ENCODE assay signal across 5 cellular contexts in the genomic region with DNA sequence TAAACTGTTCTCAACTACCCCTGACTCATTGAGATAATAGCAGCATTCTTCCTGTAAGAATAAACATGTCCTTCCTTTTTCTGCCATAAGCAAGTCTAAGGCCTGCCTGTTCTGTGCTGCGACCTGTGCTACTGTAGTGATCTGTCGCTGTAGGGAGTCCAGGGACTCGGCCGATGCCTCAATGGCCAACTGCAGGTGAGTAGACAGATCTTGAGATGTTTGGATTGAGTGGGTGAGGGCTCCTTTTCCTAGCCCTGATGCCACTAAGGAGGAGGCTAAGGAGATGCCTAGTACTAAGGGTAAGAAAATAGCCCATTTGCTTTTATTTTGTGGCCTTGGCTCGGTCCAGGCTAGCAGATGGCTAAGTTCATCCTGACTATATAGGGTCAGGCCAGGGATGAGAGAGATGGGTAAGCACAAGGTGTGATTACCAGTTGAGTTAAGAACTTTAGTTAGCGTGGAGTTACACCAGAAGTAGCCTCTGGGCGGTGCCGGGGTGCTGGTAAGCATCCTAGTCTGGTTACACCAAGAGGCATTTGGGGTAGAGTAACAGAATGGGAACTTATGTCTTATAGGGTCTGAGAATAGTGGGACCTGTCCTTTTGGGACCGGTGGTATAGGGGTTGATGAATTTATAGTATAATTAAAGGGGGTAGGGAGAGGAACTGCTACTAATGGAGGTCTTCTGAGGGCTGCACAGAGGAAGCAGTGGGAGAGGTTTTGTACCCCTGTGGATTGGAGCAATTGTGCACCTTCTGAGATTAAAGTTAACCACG.
DNase-seq lines count a peak whose midpoint lies in the region; ATAC-seq, FAIRE-seq and TF ChIP-seq lines count a peak whose summit lies in the region.
"Not testable (repeated sequence)": the region's sequence is repeated elsewhere in the genome, so short reads cannot be mapped to it uniquely, and the experiment has no call there.

No MANE protein-coding gene starts in this region.

- not testable (repeated sequence) for TF ChIP-seq EP300 in K562 (IDR thresholded peaks at IDR 0.05; ENCODE audit: low read length)

- in situ Hi-C loops in K562 (cut with MboI), result not testable (repeated sequence)

- not testable (repeated sequence) for H3K4me3 ChIP-seq in K562; bronchial epithelial cell (ENCODE audit: low read depth, low read length); coronary artery

- POLR2A ChIA-PET in K562 (lab: Yijun Ruan, JAX), result interaction anchor here (0.8 kb wide), 1 partner anchor 1777 kb away, joined by 4 read pairs; no protein-coding TSS in a partner anchor

- intact Hi-C loops in K562 (cut with micrococcal nuclease), result not testable (repeated sequence)

- DNase-seq in NCI-H1930 (lab: John Stamatoyannopoulos, UW) (peak; percentile 45 to 58), RPMI8226 (peak; percentile 62), K562 (ENCODE audit: extremely low read depth in 1 of 4, low spot score in 3 of 4) (peak in 1 of 4 experiments; percentile 68), coronary artery (ENCODE audit: low spot score) (peak; percentile 38)
- DNase-seq in bronchial epithelial cell (ENCODE audit: low read depth), result not testable (repeated sequence)

- H3K79me2 ChIP-seq in K562 (ENCODE audit: control insufficient read depth, insufficient read depth, low read length), result peaks cover 33% of the 10 kb centered on the region

- H3K36me3 ChIP-seq in K562 (ENCODE audit: control insufficient read depth, insufficient read depth, low read length), result peaks cover 38% of the 10 kb centered on the region
- not testable (repeated sequence) for H3K36me3 ChIP-seq in bronchial epithelial cell (ENCODE audit: control insufficient read depth, insufficient read depth, low read length)

- CTCF ChIA-PET in K562 (lab: Yijun Ruan, JAX; ENCODE audit: low intra/inter-chr PET ratio), result not testable (repeated sequence)

- not testable (repeated sequence) for H3K9me1 ChIP-seq in K562 (ENCODE audit: control insufficient read depth, insufficient read depth, low read length)

- not testable (repeated sequence) for H2AFZ ChIP-seq in K562 (ENCODE audit: low read depth, low read length)

- TF ChIP-seq RAD21 in K562 (CRISPR knock-in tag; conservative IDR thresholded peaks at IDR 0.05 in 1 of 2, IDR thresholded peaks at IDR 0.05 in 1 of 2), result not testable (repeated sequence)

- not testable (repeated sequence) for H4K20me1 ChIP-seq in K562 (replicated peaks; ENCODE audit: control insufficient read depth, insufficient read depth, low read length)

- FAIRE-seq in K562 (lab: Jason Lieb, UNC), result not testable (repeated sequence)
- FAIRE-seq in bronchial epithelial cell (lab: Jason Lieb, UNC), result peak; percentile 91

- peak; percentile 5 for ATAC-seq in K562

- TF ChIP-seq POLR2A in K562 (conservative IDR thresholded peaks at IDR 0.05), result peak; percentile 73

- H3K27me3 ChIP-seq in K562 (ENCODE audit: control insufficient read depth in 2 of 2, insufficient read depth in 2 of 2, low read length in 2 of 2); bronchial epithelial cell (ENCODE audit: control insufficient read depth, insufficient read depth, low read length): not testable (repeated sequence)

- WGBS in K562 (ENCODE audit: insufficient coverage, low coverage, missing lambda C conversion rate), result 21% methylated on average over 10 of the region's 10 CpGs

- BruUV-seq in K562 (replicated peaks; lab: Mats Ljungman, UMichigan), result not testable (repeated sequence)

- peak overlapping the region; percentile 83 for H3K4me2 ChIP-seq in K562 (ENCODE audit: insufficient read depth, low read length)

- H3K9ac ChIP-seq in K562 (ENCODE audit: insufficient read depth in 1 of 2, low read depth in 2 of 2, low read length in 2 of 2), result peak overlapping the region; percentile 31 to 92; a peak in 2 of 4 replicates

- peak in 1 of 3 experiments; percentile 5; a peak in 1 of 6 replicates for TF ChIP-seq CTCF in K562 (IDR thresholded peaks at IDR 0.05 in 2 of 3, conservative IDR thresholded peaks at IDR 0.05 in 1 of 3; ENCODE audit: insufficient read depth in 2 of 3, low read depth in 1 of 3, low read length in 3 of 3)
- TF ChIP-seq CTCF in bronchial epithelial cell (IDR thresholded peaks at IDR 0.05; ENCODE audit: insufficient read depth, low read length, severe bottlenecking); coronary artery (IDR thresholded peaks at IDR 0.05): not testable (repeated sequence)

- peaks cover 3 to 23% of the 10 kb centered on the region in 2 experiments; a peak in 4 of 5 replicates for H3K4me1 ChIP-seq in K562 (replicated peaks in 1 of 2; ENCODE audit: control insufficient read depth in 2 of 2, insufficient read depth in 2 of 2, low read length in 2 of 2)

- H3K27ac ChIP-seq in K562 (ENCODE audit: extremely low read depth, low read depth, low read length), result peak overlapping the region; percentile 56
- H3K27ac ChIP-seq in coronary artery, result not testable (repeated sequence)

- not testable (repeated sequence) for H3K9me3 ChIP-seq in K562 (replicated peaks; ENCODE audit: control insufficient read depth, insufficient read depth, low read depth, low read length)

TF ChIP-seq in K562, 482 proteins besides CTCF, POLR2A, EP300 and RAD21 (continues in another document):
- TF ChIP-seq THRAP3 (IDR thresholded peaks at IDR 0.05; ENCODE audit: borderline replicate concordance) (peak; percentile 62; the same call in 1 of the 2 replicates), ZKSCAN1 (IDR thresholded peaks at IDR 0.05; ENCODE audit: low read depth, low read length) (0 out of 2 replicates have a peak, but pooled peaks have one; percentile 21), YY1 (IDR thresholded peaks at IDR 0.05; ENCODE audit: borderline replicate concordance in 1 of 3, control insufficient read depth in 1 of 3, extremely low read depth in 1 of 3, insufficient read depth in 3 of 3, insufficient read length in 1 of 3, insufficient replicate concordance in 2 of 3, low read depth in 1 of 3, low read length in 2 of 3) (peak in 1 of 3 experiments; percentile 5)
- TF ChIP-seq, protein P1, sequence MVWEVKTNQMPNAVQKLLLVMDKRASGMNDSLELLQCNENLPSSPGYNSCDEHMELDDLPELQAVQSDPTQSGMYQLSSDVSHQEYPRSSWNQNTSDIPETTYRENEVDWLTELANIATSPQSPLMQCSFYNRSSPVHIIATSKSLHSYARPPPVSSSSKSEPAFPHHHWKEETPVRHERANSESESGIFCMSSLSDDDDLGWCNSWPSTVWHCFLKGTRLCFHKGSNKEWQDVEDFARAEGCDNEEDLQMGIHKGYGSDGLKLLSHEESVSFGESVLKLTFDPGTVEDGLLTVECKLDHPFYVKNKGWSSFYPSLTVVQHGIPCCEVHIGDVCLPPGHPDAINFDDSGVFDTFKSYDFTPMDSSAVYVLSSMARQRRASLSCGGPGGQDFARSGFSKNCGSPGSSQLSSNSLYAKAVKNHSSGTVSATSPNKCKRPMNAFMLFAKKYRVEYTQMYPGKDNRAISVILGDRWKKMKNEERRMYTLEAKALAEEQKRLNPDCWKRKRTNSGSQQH (CRISPR knock-in tag; IDR thresholded peaks at IDR 0.05), result peak; percentile 80; the same call in 1 of the 2 replicates
- TF ChIP-seq, protein P2, sequence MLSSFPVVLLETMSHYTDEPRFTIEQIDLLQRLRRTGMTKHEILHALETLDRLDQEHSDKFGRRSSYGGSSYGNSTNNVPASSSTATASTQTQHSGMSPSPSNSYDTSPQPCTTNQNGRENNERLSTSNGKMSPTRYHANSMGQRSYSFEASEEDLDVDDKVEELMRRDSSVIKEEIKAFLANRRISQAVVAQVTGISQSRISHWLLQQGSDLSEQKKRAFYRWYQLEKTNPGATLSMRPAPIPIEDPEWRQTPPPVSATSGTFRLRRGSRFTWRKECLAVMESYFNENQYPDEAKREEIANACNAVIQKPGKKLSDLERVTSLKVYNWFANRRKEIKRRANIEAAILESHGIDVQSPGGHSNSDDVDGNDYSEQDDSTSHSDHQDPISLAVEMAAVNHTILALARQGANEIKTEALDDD (IDR thresholded peaks at IDR 0.05), result peak; percentile 97
- TF ChIP-seq, protein P3, sequence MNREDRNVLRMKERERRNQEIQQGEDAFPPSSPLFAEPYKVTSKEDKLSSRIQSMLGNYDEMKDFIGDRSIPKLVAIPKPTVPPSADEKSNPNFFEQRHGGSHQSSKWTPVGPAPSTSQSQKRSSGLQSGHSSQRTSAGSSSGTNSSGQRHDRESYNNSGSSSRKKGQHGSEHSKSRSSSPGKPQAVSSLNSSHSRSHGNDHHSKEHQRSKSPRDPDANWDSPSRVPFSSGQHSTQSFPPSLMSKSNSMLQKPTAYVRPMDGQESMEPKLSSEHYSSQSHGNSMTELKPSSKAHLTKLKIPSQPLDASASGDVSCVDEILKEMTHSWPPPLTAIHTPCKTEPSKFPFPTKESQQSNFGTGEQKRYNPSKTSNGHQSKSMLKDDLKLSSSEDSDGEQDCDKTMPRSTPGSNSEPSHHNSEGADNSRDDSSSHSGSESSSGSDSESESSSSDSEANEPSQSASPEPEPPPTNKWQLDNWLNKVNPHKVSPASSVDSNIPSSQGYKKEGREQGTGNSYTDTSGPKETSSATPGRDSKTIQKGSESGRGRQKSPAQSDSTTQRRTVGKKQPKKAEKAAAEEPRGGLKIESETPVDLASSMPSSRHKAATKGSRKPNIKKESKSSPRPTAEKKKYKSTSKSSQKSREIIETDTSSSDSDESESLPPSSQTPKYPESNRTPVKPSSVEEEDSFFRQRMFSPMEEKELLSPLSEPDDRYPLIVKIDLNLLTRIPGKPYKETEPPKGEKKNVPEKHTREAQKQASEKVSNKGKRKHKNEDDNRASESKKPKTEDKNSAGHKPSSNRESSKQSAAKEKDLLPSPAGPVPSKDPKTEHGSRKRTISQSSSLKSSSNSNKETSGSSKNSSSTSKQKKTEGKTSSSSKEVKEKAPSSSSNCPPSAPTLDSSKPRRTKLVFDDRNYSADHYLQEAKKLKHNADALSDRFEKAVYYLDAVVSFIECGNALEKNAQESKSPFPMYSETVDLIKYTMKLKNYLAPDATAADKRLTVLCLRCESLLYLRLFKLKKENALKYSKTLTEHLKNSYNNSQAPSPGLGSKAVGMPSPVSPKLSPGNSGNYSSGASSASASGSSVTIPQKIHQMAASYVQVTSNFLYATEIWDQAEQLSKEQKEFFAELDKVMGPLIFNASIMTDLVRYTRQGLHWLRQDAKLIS (CRISPR knock-in tag; IDR thresholded peaks at IDR 0.05), result 0 out of 2 replicates have a peak, but pooled peaks have one; percentile 17
- TF ChIP-seq, protein P4, sequence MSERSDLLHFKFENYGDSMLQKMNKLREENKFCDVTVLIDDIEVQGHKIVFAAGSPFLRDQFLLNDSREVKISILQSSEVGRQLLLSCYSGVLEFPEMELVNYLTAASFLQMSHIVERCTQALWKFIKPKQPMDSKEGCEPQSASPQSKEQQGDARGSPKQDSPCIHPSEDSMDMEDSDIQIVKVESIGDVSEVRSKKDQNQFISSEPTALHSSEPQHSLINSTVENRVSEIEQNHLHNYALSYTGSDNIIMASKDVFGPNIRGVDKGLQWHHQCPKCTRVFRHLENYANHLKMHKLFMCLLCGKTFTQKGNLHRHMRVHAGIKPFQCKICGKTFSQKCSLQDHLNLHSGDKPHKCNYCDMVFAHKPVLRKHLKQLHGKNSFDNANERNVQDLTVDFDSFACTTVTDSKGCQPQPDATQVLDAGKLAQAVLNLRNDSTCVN (CRISPR knock-in tag; IDR thresholded peaks at IDR 0.05), result peak; percentile 62; the same call in 1 of the 2 replicates
